7 cellular contexts compared by ENCODE assay signal in genomic region chr6:111057074-111057752, GRCh38. TPM values are rescaled to one million over a fixed set of nuclear protein-coding genes. Genes with fewer than 3 reads are reported as not detected.
DNase-seq lines count a peak whose midpoint lies in the region; ATAC-seq and TF ChIP-seq lines count a peak whose summit lies in the region.

No MANE protein-coding gene starts in this region.

- intact Hi-C loops in left ventricle myocardium inferior (cut with micrococcal nuclease): no loop called here

- H3K4me3 Mint-ChIP-seq in stimulated activated effector memory CD8-positive, alpha-beta T cell treated with anti-CD3 and anti-CD28 coated beads, Interleukin-12 subunit alpha, Interleukin-12 subunit beta, amount 100 ng/mL, for 72 hours: no peak overlapping the region

- in situ Hi-C loops in HAP-1 (cut with MboI; ENCODE audit: low sequenced_read_pairs): loop anchor here (5.0 kb wide), 1 partner anchor 155 kb away; no protein-coding TSS in a partner anchor

- H3K36me3 ChIP-seq in HAP-1 (replicated peaks) (no peaks in the 10 kb centered on the region), left ventricle myocardium inferior (no peaks in the 10 kb centered on the region)

- peaks cover 4% of the 10 kb centered on the region for H3K9me3 Mint-ChIP-seq in stimulated activated effector memory CD8-positive, alpha-beta T cell treated with anti-CD3 and anti-CD28 coated beads, Interleukin-12 subunit alpha, Interleukin-12 subunit beta, amount 100 ng/mL, for 72 hours

- no peaks in the 10 kb centered on the region for H3K9me3 ChIP-seq in HAP-1
- H3K9me3 ChIP-seq in left ventricle myocardium inferior (replicated peaks): no peaks in the 10 kb centered on the region

- TF ChIP-seq CTCF in left ventricle myocardium inferior (IDR thresholded peaks at IDR 0.05; ENCODE audit: borderline replicate concordance): peak; percentile 69

- no peaks in the 10 kb centered on the region for H3K36me3 Mint-ChIP-seq in stimulated activated effector memory CD8-positive, alpha-beta T cell treated with anti-CD3 and anti-CD28 coated beads, Interleukin-12 subunit alpha, Interleukin-12 subunit beta, amount 100 ng/mL, for 72 hours

- H3K4me3 ChIP-seq in HAP-1 (no peak overlapping the region), left ventricle myocardium inferior (no peak overlapping the region)

- no peak overlapping the region for H3K27ac Mint-ChIP-seq in stimulated activated effector memory CD8-positive, alpha-beta T cell treated with anti-CD3 and anti-CD28 coated beads, Interleukin-12 subunit alpha, Interleukin-12 subunit beta, amount 100 ng/mL, for 72 hours

- peaks cover 14% of the 10 kb centered on the region for H3K4me1 ChIP-seq in HAP-1
- H3K4me1 ChIP-seq in left ventricle myocardium inferior: no peaks in the 10 kb centered on the region

- peak; percentile 50 for DNase-seq in EL
- peak; percentile 17 to 62 for DNase-seq in HAP-1 (ENCODE audit: low spot score in 2 of 2)
- DNase-seq in NCI-H345 (lab: John Stamatoyannopoulos, UW): peak; percentile 53
- peak; percentile 2 to 15 for DNase-seq in activated CD4-positive, alpha-beta T cell treated with anti-CD3 and anti-CD28 coated beads, Interleukin-2, amount 50 U/mL, for 4 hours
- DNase-seq in left ventricle myocardium inferior: no peak
- no peak for DNase-seq in stimulated activated effector memory CD8-positive, alpha-beta T cell treated with anti-CD3 and anti-CD28 coated beads, Interleukin-12 subunit alpha, Interleukin-12 subunit beta, amount 100 ng/mL, for 72 hours (ENCODE audit: low spot score in 2 of 2)
- DNase-seq in MV-4-11 (lab: John Stamatoyannopoulos, UW): no peak

- H3K27ac ChIP-seq in left ventricle myocardium inferior (replicated peaks): no peak overlapping the region

- ATAC-seq in stimulated activated effector memory CD8-positive, alpha-beta T cell treated with anti-CD3 and anti-CD28 coated beads, Interleukin-12 subunit alpha, Interleukin-12 subunit beta, amount 100 ng/mL, for 72 hours: peak; percentile 57

- peaks cover 9% of the 10 kb centered on the region for H3K4me1 Mint-ChIP-seq in stimulated activated effector memory CD8-positive, alpha-beta T cell treated with anti-CD3 and anti-CD28 coated beads, Interleukin-12 subunit alpha, Interleukin-12 subunit beta, amount 100 ng/mL, for 72 hours

- no peaks in the 10 kb centered on the region for H3K27me3 ChIP-seq in HAP-1 (ENCODE audit: low read depth)
- peaks cover 6% of the 10 kb centered on the region for H3K27me3 ChIP-seq in left ventricle myocardium inferior (ENCODE audit: low read depth)

RNA-seq across cellular contexts. Expression of gene SLC16A10, which starts 30.1 kb away (rescaled TPM):
- 4.5 TPM for total RNA-seq in left ventricle myocardium inferior

Comparison
In these comparisons a context has a peak if more than half of its experiments do, and no peak if none do; other contexts are left out.
1. DNase-seq: peak in EL (single experiment), HAP-1 (2 of 2), NCI-H345 (single experiment) and activated CD4-positive, alpha-beta T cell treated with anti-CD3 and anti-CD28 coated beads, Interleukin-2, amount 50 U/mL, for 4 hours (2 of 2); none in left ventricle myocardium inferior (single experiment), stimulated activated effector memory CD8-positive, alpha-beta T cell treated with anti-CD3 and anti-CD28 coated beads, Interleukin-12 subunit alpha, Interleukin-12 subunit beta, amount 100 ng/mL, for 72 hours (0 of 2) and MV-4-11 (single experiment).